1 cellular context compared by ENCODE assay signal in genomic region chr10:75207868-75208167, GRCh38.
TF ChIP-seq lines count a peak whose summit lies in the region.

No MANE protein-coding gene starts in this region.

TF ChIP-seq in K562, 482 proteins besides CTCF, POLR2A, EP300 and RAD21 (continued from another document):
- TF ChIP-seq, protein P1, sequence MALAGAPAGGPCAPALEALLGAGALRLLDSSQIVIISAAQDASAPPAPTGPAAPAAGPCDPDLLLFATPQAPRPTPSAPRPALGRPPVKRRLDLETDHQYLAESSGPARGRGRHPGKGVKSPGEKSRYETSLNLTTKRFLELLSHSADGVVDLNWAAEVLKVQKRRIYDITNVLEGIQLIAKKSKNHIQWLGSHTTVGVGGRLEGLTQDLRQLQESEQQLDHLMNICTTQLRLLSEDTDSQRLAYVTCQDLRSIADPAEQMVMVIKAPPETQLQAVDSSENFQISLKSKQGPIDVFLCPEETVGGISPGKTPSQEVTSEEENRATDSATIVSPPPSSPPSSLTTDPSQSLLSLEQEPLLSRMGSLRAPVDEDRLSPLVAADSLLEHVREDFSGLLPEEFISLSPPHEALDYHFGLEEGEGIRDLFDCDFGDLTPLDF (CRISPR knock-in tag; IDR thresholded peaks at IDR 0.05): no peak
- no peak for TF ChIP-seq CSDE1 (IDR thresholded peaks at IDR 0.05)
- TF ChIP-seq ZNF212 (CRISPR knock-in tag; IDR thresholded peaks at IDR 0.05): no peak
- no peak for TF ChIP-seq MXI1 (IDR thresholded peaks at IDR 0.05; ENCODE audit: low read depth, low read length)
- TF ChIP-seq, protein P2, sequence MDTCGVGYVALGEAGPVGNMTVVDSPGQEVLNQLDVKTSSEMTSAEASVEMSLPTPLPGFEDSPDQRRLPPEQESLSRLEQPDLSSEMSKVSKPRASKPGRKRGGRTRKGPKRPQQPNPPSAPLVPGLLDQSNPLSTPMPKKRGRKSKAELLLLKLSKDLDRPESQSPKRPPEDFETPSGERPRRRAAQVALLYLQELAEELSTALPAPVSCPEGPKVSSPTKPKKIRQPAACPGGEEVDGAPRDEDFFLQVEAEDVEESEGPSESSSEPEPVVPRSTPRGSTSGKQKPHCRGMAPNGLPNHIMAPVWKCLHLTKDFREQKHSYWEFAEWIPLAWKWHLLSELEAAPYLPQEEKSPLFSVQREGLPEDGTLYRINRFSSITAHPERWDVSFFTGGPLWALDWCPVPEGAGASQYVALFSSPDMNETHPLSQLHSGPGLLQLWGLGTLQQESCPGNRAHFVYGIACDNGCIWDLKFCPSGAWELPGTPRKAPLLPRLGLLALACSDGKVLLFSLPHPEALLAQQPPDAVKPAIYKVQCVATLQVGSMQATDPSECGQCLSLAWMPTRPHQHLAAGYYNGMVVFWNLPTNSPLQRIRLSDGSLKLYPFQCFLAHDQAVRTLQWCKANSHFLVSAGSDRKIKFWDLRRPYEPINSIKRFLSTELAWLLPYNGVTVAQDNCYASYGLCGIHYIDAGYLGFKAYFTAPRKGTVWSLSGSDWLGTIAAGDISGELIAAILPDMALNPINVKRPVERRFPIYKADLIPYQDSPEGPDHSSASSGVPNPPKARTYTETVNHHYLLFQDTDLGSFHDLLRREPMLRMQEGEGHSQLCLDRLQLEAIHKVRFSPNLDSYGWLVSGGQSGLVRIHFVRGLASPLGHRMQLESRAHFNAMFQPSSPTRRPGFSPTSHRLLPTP (IDR thresholded peaks at IDR 0.05; ENCODE audit: borderline replicate concordance, extremely low read depth, insufficient read length): no peak
- no peak for TF ChIP-seq SRF (CRISPR knock-in tag; IDR thresholded peaks at IDR 0.05)
- no peak for TF ChIP-seq ZNF77 (CRISPR knock-in tag; IDR thresholded peaks at IDR 0.05)
- TF ChIP-seq GABPA (tag; conservative IDR thresholded peaks at IDR 0.05; ENCODE audit: low read depth): no peak
- no peak for TF ChIP-seq SAP30 (IDR thresholded peaks at IDR 0.05; ENCODE audit: borderline replicate concordance, insufficient read depth, low read depth, low read length, poor library complexity, severe bottlenecking)
- no peak for TF ChIP-seq FOXJ3 (CRISPR knock-in tag; IDR thresholded peaks at IDR 0.05)
- TF ChIP-seq, protein P3, sequence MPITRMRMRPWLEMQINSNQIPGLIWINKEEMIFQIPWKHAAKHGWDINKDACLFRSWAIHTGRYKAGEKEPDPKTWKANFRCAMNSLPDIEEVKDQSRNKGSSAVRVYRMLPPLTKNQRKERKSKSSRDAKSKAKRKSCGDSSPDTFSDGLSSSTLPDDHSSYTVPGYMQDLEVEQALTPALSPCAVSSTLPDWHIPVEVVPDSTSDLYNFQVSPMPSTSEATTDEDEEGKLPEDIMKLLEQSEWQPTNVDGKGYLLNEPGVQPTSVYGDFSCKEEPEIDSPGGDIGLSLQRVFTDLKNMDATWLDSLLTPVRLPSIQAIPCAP (CRISPR knock-in tag; IDR thresholded peaks at IDR 0.05; ENCODE audit: borderline replicate concordance): no peak
- TF ChIP-seq REST (CRISPR knock-in tag; IDR thresholded peaks at IDR 0.05; ENCODE audit: low read depth): no peak
- no peak for TF ChIP-seq ARHGAP35 (IDR thresholded peaks at IDR 0.05; ENCODE audit: partially characterized antibody)
